In genomic region chr14:104715871-104716270, GRCh38 we compare ENCODE assay signal across 32 cellular contexts.
"Had no signal": no experiment of that assay in that cellular context is flagged by ENCODE, and none has a peak within 500 bp of the region (broad histone marks: within the 10 kb centered on the region; RNA-seq: fewer than 3 reads in every experiment).

No MANE protein-coding gene starts in this region.

- H3K27me3 Mint-ChIP-seq: activated CD4-positive, alpha-beta memory T cell treated with anti-CD3 and anti-CD28 coated beads, Interleukin-2, amount 10 ng/mL, durations not matched to agents 7 days and 5 days; activated CD8-positive, alpha-beta memory T cell treated with anti-CD3 and anti-CD28 coated beads, Interleukin-2, amount 10 ng/mL, durations not matched to agents 7 days and 5 days had no signal

- H3K4me1 ChIP-seq: adrenal gland, body of pancreas had no signal

- H3K4me3 Mint-ChIP-seq: activated CD4-positive, alpha-beta memory T cell treated with anti-CD3 and anti-CD28 coated beads, Interleukin-2, amount 10 ng/mL, durations not matched to agents 7 days and 5 days; activated CD8-positive, alpha-beta memory T cell treated with anti-CD3 and anti-CD28 coated beads, Interleukin-2, amount 10 ng/mL, durations not matched to agents 7 days and 5 days; activated naive CD4-positive, alpha-beta T cell treated with anti-CD3 and anti-CD28 coated beads for 36 hours had no signal

- H3K27ac ChIP-seq: adrenal gland, body of pancreas, WERI-Rb-1 had no signal

- H3K36me3 Mint-ChIP-seq: activated CD8-positive, alpha-beta memory T cell treated with anti-CD3 and anti-CD28 coated beads, Interleukin-2, amount 10 ng/mL, durations not matched to agents 7 days and 5 days; activated naive CD4-positive, alpha-beta T cell treated with anti-CD3 and anti-CD28 coated beads, Interleukin-2, amount 50 U/mL, for 72 hours had no signal

- H3K9me3 ChIP-seq: adrenal gland, body of pancreas, MG63 had no signal

- H3K9me3 Mint-ChIP-seq: activated CD4-positive, alpha-beta memory T cell treated with anti-CD3 and anti-CD28 coated beads, Interleukin-2, amount 10 ng/mL, durations not matched to agents 7 days and 5 days; activated naive CD4-positive, alpha-beta T cell treated with anti-CD3 and anti-CD28 coated beads for 36 hours; activated naive CD4-positive, alpha-beta T cell treated with anti-CD3 and anti-CD28 coated beads, Interleukin-2, amount 50 U/mL, for 72 hours had no signal

- H3K27me3 ChIP-seq: adrenal gland, body of pancreas, MG63 had no signal

- ATAC-seq: activated CD8-positive, alpha-beta memory T cell treated with anti-CD3 and anti-CD28 coated beads, Interleukin-2, amount 10 ng/mL, durations not matched to agents 7 days and 5 days; activated naive CD4-positive, alpha-beta T cell treated with anti-CD3 and anti-CD28 coated beads, Interleukin-2, amount 50 U/mL, for 72 hours; body of pancreas; PC-3 had no signal

- H3K27ac Mint-ChIP-seq: activated CD4-positive, alpha-beta memory T cell treated with anti-CD3 and anti-CD28 coated beads, Interleukin-2, amount 10 ng/mL, durations not matched to agents 7 days and 5 days; activated CD8-positive, alpha-beta memory T cell treated with anti-CD3 and anti-CD28 coated beads, Interleukin-2, amount 10 ng/mL, durations not matched to agents 7 days and 5 days; activated naive CD4-positive, alpha-beta T cell treated with anti-CD3 and anti-CD28 coated beads for 36 hours had no signal

- H3K4me3 ChIP-seq: adrenal gland, body of pancreas, MG63 had no signal

- DNase-seq: activated CD4-positive, alpha-beta memory T cell treated with anti-CD3 and anti-CD28 coated beads, Interleukin-2, amount 10 ng/mL, durations not matched to agents 7 days and 5 days; activated CD4-positive, alpha-beta T cell treated with anti-CD3 and anti-CD28 coated beads for 1 hour; activated CD4-positive, alpha-beta T cell treated with anti-CD3 and anti-CD28 coated beads for 48 hours; activated CD4-positive, CD25-positive, alpha-beta regulatory T cell; activated CD8-positive, alpha-beta memory T cell treated with anti-CD3 and anti-CD28 coated beads for 24 hours; activated CD8-positive, alpha-beta memory T cell treated with anti-CD3 and anti-CD28 coated beads, Interleukin-2, amount 10 ng/mL, durations not matched to agents 7 days and 5 days; activated CD8-positive, alpha-beta memory T cell treated with anti-CD3 and anti-CD28 coated beads, Interleukin-2, amount 50 U/mL, for 48 hours; activated gamma-delta T cell treated with Interleukin-2 at 50 U/mL for 16 hours; activated naive CD4-positive, alpha-beta T cell treated with anti-CD3 and anti-CD28 coated beads for 36 hours; adrenal gland; body of pancreas; caudate nucleus; cerebellar nuclear complex; Kasumi-1; MG63; NCI-H1048; NCI-H1105 treated with DMSO at 0.1 percent for 48 hours; NCI-H1436; NCI-H1694; NCI-H1930; NCI-H2081 treated with DMSO at 0.1 percent for 48 hours; NCI-H226; NCI-H446 treated with DMSO at 0.1 percent for 48 hours; NCI-H524; PC-3; Right ventricle myocardium superior; SW 1271; T-helper 1 cell; T-helper 2 cell; T-helper 9 cell; WERI-Rb-1 had no signal
